9 cellular contexts compared by ENCODE assay signal in the genomic region with DNA sequence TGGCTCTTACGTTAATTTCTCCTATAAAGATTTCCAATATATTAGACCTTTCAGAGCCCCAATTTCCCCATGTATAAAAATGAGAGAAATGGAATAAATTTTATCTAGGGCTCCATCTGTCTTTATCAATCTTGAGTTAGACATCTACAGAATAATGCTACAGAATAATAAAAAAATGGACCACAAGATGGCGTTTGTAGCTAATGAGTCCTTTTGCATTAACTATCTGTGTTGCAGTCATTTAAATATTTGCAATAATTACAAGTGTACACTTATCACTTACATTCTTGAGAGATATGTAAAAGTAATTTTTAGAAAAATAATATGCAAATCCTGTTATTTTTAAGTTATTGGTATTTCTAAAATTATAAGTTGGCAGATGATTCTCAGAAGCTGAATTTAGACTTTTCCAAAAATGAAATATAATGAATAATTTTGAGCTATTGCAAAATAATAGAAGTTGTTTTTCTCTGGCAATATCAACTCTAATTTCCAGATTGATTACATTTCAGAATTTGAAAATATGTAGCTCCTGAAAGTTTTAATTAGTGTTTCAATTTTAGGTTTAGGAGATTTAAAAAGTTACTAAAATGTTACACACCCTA.
DNase-seq lines count a peak whose midpoint lies in the region; ATAC-seq and TF ChIP-seq lines count a peak whose summit lies in the region.
"Had no signal": no experiment of that assay in that cellular context is flagged by ENCODE, and none has a peak within 500 bp of the region (broad histone marks: within the 10 kb centered on the region; RNA-seq: fewer than 3 reads in every experiment).

No MANE protein-coding gene starts in this region.

- POLR2A ChIA-PET in T-cell (lab: Charles Lee) = no interaction called here

- CTCF ChIA-PET in T-cell (lab: Charles Lee) = interaction anchor here (0.8 to 3.6 kb wide), 11 partner anchors 10 to 958 kb away, joined by 3 to 21 read pairs (median 5); no protein-coding TSS in a partner anchor

- no peaks in the 10 kb centered on the region for H3K36me3 Mint-ChIP-seq in T-cell

- H3K27ac ChIP-seq in VCaP = no peak overlapping the region

- H3K4me1 Mint-ChIP-seq in T-cell = no peaks in the 10 kb centered on the region

- peaks cover 0 to 7% of the 10 kb centered on the region in 2 donors for H3K27me3 Mint-ChIP-seq in T-cell

- no peak overlapping the region for H3K27ac Mint-ChIP-seq in T-cell

- peak; percentile 56 for ATAC-seq in HG03103 (IDR thresholded peaks at IDR 0.05; ENCODE audit: low read depth, unreplicated experiment)
- ATAC-seq in T-cell (replicated peaks in 1 of 4) = no peak
- ATAC-seq: K562 had no signal

- no peak overlapping the region for H3K4me3 Mint-ChIP-seq in T-cell

- in situ Hi-C loops in G401 (cut with HindIII; ENCODE audit: low sequenced_read_pairs) = no loop called here

- peak; percentile 19 for DNase-seq in G401 (ENCODE audit: low spot score)
- DNase-seq in myocyte (ENCODE audit: low read depth) = peak; percentile 24
- no peak for DNase-seq in D341Med (ENCODE audit: low spot score)
- no peak for DNase-seq in nucleus accumbens (lab: John Stamatoyannopoulos, UW)
- DNase-seq in AG08396 (ENCODE audit: low spot score) = no peak
- DNase-seq in T-cell = no peak

- no peaks in the 10 kb centered on the region for H3K9me3 Mint-ChIP-seq in T-cell

- TF ChIP-seq CTCF in VCaP (conservative IDR thresholded peaks at IDR 0.05) = peak; percentile 74

Comparison
In these comparisons a context has a peak if more than half of its experiments do, and no peak if none do; other contexts are left out.
1. DNase-seq: peak in G401 (single experiment) and myocyte (single experiment); none in D341Med (single experiment), nucleus accumbens (0 of 56), AG08396 (single experiment) and T-cell (0 of 34).